8 cellular contexts compared by ENCODE assay signal in genomic region chr1:110210604-110211502, GRCh38. TPM values are rescaled to one million over a fixed set of nuclear protein-coding genes. Genes with fewer than 3 reads are reported as not detected.
DNase-seq lines count a peak whose midpoint lies in the region; ATAC-seq, FAIRE-seq and TF ChIP-seq lines count a peak whose summit lies in the region.

No MANE protein-coding gene starts in this region.

- peak overlapping the region; percentile 72; the same call in 1 of the 2 replicates for H2BK15ac ChIP-seq in H1 (ENCODE audit: low read length)

- H2AFZ ChIP-seq in H1 (ENCODE audit: low read length), result no peak overlapping the region

- H3K9me3 Mint-ChIP-seq in activated CD8-positive, alpha-beta T cell treated with anti-CD3 and anti-CD28 coated beads for 36 hours, result no peaks in the 10 kb centered on the region
- H3K9me3 Mint-ChIP-seq in stimulated activated naive CD8-positive, alpha-beta T cell treated with anti-CD3 and anti-CD28 coated beads, Interleukin-15, Interleukin-2, amounts not matched to agents 100 ng/mL and 50 ng/mL, for 24 hours, result no peaks in the 10 kb centered on the region

- CTCF ChIA-PET in activated CD8-positive, alpha-beta T cell treated with anti-CD3 and anti-CD28 coated beads for 36 hours (lab: Charles Lee), result interaction anchor here (0.8 to 17.6 kb wide), 9 partner anchors 8 to 248 kb away, joined by 3 to 761 read pairs (median 35); partner anchors contain the start of gene RBM15
- CTCF ChIA-PET in H1 (lab: Charles Lee; ENCODE audit: partially characterized antibody), result interaction anchor here (0.9 to 19.1 kb wide), 14 partner anchors 8 to 286 kb away, joined by 3 to 1001 read pairs (median 5); partner anchors contain the start of genes LAMTOR5 and RBM15

- peaks cover 3% of the 10 kb centered on the region for H3K36me3 Mint-ChIP-seq in activated CD8-positive, alpha-beta T cell treated with anti-CD3 and anti-CD28 coated beads for 36 hours (ENCODE audit: low read depth)
- no peaks in the 10 kb centered on the region for H3K36me3 Mint-ChIP-seq in stimulated activated naive CD8-positive, alpha-beta T cell treated with anti-CD3 and anti-CD28 coated beads, Interleukin-15, Interleukin-2, amounts not matched to agents 100 ng/mL and 50 ng/mL, for 24 hours (ENCODE audit: low read depth)

- DNase-seq in GM12892 (ENCODE audit: insufficient read length), result peak; percentile 37
- DNase-seq in NCI-H526 (lab: John Stamatoyannopoulos, UW), result peak; percentile 61 to 91
- peak; percentile 72 for DNase-seq in activated CD8-positive, alpha-beta T cell treated with anti-CD3 and anti-CD28 coated beads for 36 hours
- peak in 1 of 2 experiments; percentile 74 for DNase-seq in H1 (ENCODE audit: low read depth in 1 of 2, low spot score in 2 of 2)

- H3K9ac ChIP-seq in H1 (replicated peaks in 1 of 4; ENCODE audit: extremely low read depth in 1 of 4, low read depth in 3 of 4, low read length in 3 of 4), result no peak overlapping the region; a peak in 2 of 7 replicates
- H3K9ac ChIP-seq in mucosa of rectum (ENCODE audit: low read depth in 1 of 2, low read length in 2 of 2), result peak overlapping the region; percentile 47 to 77

- H3K4me1 ChIP-seq in H1 (replicated peaks in 1 of 4; ENCODE audit: control insufficient read depth in 3 of 4, insufficient read depth in 4 of 4, low read length in 3 of 4) (peaks cover 7 to 23% (median 20%) of the 10 kb centered on the region in 4 experiments), mucosa of rectum (ENCODE audit: control insufficient read depth in 2 of 2, insufficient read depth in 2 of 2, low read length in 2 of 2) (peaks cover 9 to 22% of the 10 kb centered on the region in 2 donors)

- H4K8ac ChIP-seq in H1 (ENCODE audit: extremely low read depth, insufficient read depth, low read length), result peak overlapping the region; percentile 45; the same call in 1 of the 2 replicates

- H3K4me2 ChIP-seq in H1 (ENCODE audit: insufficient read depth in 1 of 2, low read depth in 2 of 2, low read length in 2 of 2), result peak overlapping the region; percentile 72 to 98

- H3K56ac ChIP-seq in H1 (replicated peaks; ENCODE audit: insufficient read length, low read depth, low read length), result no peak overlapping the region

- H3K79me2 ChIP-seq in H1 (ENCODE audit: control insufficient read depth in 1 of 2, insufficient read depth in 2 of 2, low read length in 2 of 2), result no peaks in the 10 kb centered on the region

- H3K27ac ChIP-seq in H1 (ENCODE audit: low read depth, low read length), result no peak overlapping the region
- peak overlapping the region; percentile 86 for H3K27ac ChIP-seq in mucosa of rectum (ENCODE audit: low read depth in 2 of 2, low read length in 2 of 2)

- TF ChIP-seq POLR2A in GM12892 (IDR thresholded peaks at IDR 0.05; ENCODE audit: low read depth, low read length) (no peak), H1 (IDR thresholded peaks at IDR 0.05; ENCODE audit: control extremely low read depth in 1 of 2, low read depth in 2 of 2, low read length in 2 of 2) (no peak)

- H4K20me1 ChIP-seq in H1 (replicated peaks in 1 of 2; ENCODE audit: control insufficient read depth in 1 of 2, insufficient read depth in 2 of 2, low read length in 2 of 2), result peaks cover 0 to 10% of the 10 kb centered on the region in 2 experiments

- H2AK5ac ChIP-seq in H1 (ENCODE audit: low read depth, low read length), result no peak overlapping the region

- no peaks in the 10 kb centered on the region for H3K79me1 ChIP-seq in H1 (ENCODE audit: low read depth, low read length)

- H4K5ac ChIP-seq in H1 (ENCODE audit: insufficient read length, low read depth, low read length), result no peak overlapping the region

- peaks cover 20% of the 10 kb centered on the region; the same call in 1 of the 2 replicates for H3K23me2 ChIP-seq in H1 (ENCODE audit: low read depth, low read length)

- H3K27me3 Mint-ChIP-seq in activated CD8-positive, alpha-beta T cell treated with anti-CD3 and anti-CD28 coated beads for 36 hours, result no peaks in the 10 kb centered on the region
- H3K27me3 Mint-ChIP-seq in stimulated activated naive CD8-positive, alpha-beta T cell treated with anti-CD3 and anti-CD28 coated beads, Interleukin-15, Interleukin-2, amounts not matched to agents 100 ng/mL and 50 ng/mL, for 24 hours, result no peaks in the 10 kb centered on the region

- no peak overlapping the region for H3K23ac ChIP-seq in H1 (ENCODE audit: insufficient read length)

- intact Hi-C loops in activated CD8-positive, alpha-beta T cell treated with anti-CD3 and anti-CD28 coated beads for 36 hours (cut with micrococcal nuclease), result loop anchor here (2.0 kb wide), 1 partner anchor 26 kb away; no protein-coding TSS in a partner anchor

- H3K27ac Mint-ChIP-seq in activated CD8-positive, alpha-beta T cell treated with anti-CD3 and anti-CD28 coated beads for 36 hours, result peak overlapping the region; percentile 85
- H3K27ac Mint-ChIP-seq in stimulated activated naive CD8-positive, alpha-beta T cell treated with anti-CD3 and anti-CD28 coated beads, Interleukin-15, Interleukin-2, amounts not matched to agents 100 ng/mL and 50 ng/mL, for 24 hours, result peak overlapping the region; percentile 79

- TF ChIP-seq EP300 in H1 (IDR thresholded peaks at IDR 0.05; ENCODE audit: borderline replicate concordance in 1 of 2, low read depth in 2 of 2, low read length in 2 of 2), result no peak

- POLR2A ChIA-PET in activated CD8-positive, alpha-beta T cell treated with anti-CD3 and anti-CD28 coated beads for 36 hours (lab: Charles Lee), result interaction anchor here (1.0 to 7.0 kb wide), 4 partner anchors 11 to 128 kb away, joined by 3 to 64 read pairs (median 4); partner anchors contain the start of gene RBM15
- POLR2A ChIA-PET in H1 (lab: Charles Lee; ENCODE audit: partially characterized antibody), result interaction anchor here (1.1 to 2.9 kb wide), 5 partner anchors 14 to 128 kb away, joined by 3 to 13 read pairs (median 4); partner anchors contain the start of gene RBM15

- no peak overlapping the region for H2BK120ac ChIP-seq in H1 (replicated peaks; ENCODE audit: low read depth, low read length)

- 0% methylated on average over 36 of the region's 101 CpGs; no CpG with 5 or more reads in 1 of the 2 experiments for WGBS in H1 (ENCODE audit: extremely low coverage in 1 of 2, insufficient coverage in 1 of 2, insufficient read length in 1 of 2, insufficient replicate concordance in 2 of 2, low coverage in 1 of 2, low lambda C conversion rate in 2 of 2, missing lambda C conversion rate in 1 of 2), 2 experiments

- no peak for TF ChIP-seq CTCF in activated CD8-positive, alpha-beta T cell treated with anti-CD3 and anti-CD28 coated beads for 36 hours (IDR thresholded peaks at IDR 0.05)
- 0 out of 4 replicates have a peak, but pooled peaks of 1 of the 3 experiments have one; percentile 3 for TF ChIP-seq CTCF in H1 (IDR thresholded peaks at IDR 0.05; ENCODE audit: control extremely low read depth in 1 of 3, insufficient read depth in 1 of 3, low read depth in 1 of 3, low read length in 3 of 3)

- peak overlapping the region; percentile 60 for H3K18ac ChIP-seq in H1 (ENCODE audit: extremely low read depth, low read length)

- H3K27me3 ChIP-seq in H1 (replicated peaks in 1 of 4; ENCODE audit: control insufficient read depth in 3 of 4, extremely low read depth in 1 of 4, insufficient read depth in 3 of 4, low read length in 3 of 4) (peaks cover 5 to 22% (median 21%) of the 10 kb centered on the region in 4 experiments), mucosa of rectum (ENCODE audit: control insufficient read depth in 2 of 2, insufficient read depth in 2 of 2, low read length in 2 of 2) (no peaks in the 10 kb centered on the region)

- peak; percentile 62 for FAIRE-seq in GM12892 (lab: Jason Lieb, UNC)
- FAIRE-seq in H1 (lab: Jason Lieb, UNC), result no peak

- no peak overlapping the region for H2BK20ac ChIP-seq in H1 (ENCODE audit: low read length)

- H3K36me3 ChIP-seq in H1 (ENCODE audit: control insufficient read depth in 2 of 4, insufficient read depth in 4 of 4, low read length in 3 of 4), result no peaks in the 10 kb centered on the region
- no peaks in the 10 kb centered on the region for H3K36me3 ChIP-seq in mucosa of rectum (ENCODE audit: control insufficient read depth in 2 of 2, insufficient read depth in 2 of 2, low read length in 2 of 2)

- ATAC-seq in HG02840 (IDR thresholded peaks at IDR 0.05; ENCODE audit: low FRiP score, unreplicated experiment), result peak; percentile 26
- peak; percentile 14 for ATAC-seq in activated CD8-positive, alpha-beta T cell treated with anti-CD3 and anti-CD28 coated beads for 36 hours
- no peak for ATAC-seq in GM18858 (IDR thresholded peaks at IDR 0.05; ENCODE audit: unreplicated experiment)

- peak overlapping the region; percentile 40 for H3K4ac ChIP-seq in H1 (replicated peaks; ENCODE audit: insufficient read length, low read depth, low read length)

- H3K9me3 ChIP-seq in H1 (ENCODE audit: insufficient read depth in 2 of 2, low read depth in 1 of 2, low read length in 1 of 2), result no peaks in the 10 kb centered on the region
- H3K9me3 ChIP-seq in mucosa of rectum (ENCODE audit: control insufficient read depth in 2 of 2, low read length in 2 of 2), result no peaks in the 10 kb centered on the region

- H2BK12ac ChIP-seq in H1 (ENCODE audit: low read depth, low read length), result no peak overlapping the region; the same call in 1 of the 2 replicates

- H3K4me3 ChIP-seq in H1 (ENCODE audit: extremely low read depth in 1 of 4, insufficient read depth in 2 of 4, low read depth in 3 of 4, low read length in 4 of 4) (peak overlapping the region; percentile 41 to 78 (median 56)), mucosa of rectum (ENCODE audit: low read length in 2 of 2) (peak overlapping the region; percentile 74 to 78)

- peaks cover 52% of the 10 kb centered on the region for H3K4me1 Mint-ChIP-seq in activated CD8-positive, alpha-beta T cell treated with anti-CD3 and anti-CD28 coated beads for 36 hours (ENCODE audit: low read depth)
- peaks cover 55% of the 10 kb centered on the region for H3K4me1 Mint-ChIP-seq in stimulated activated naive CD8-positive, alpha-beta T cell treated with anti-CD3 and anti-CD28 coated beads, Interleukin-15, Interleukin-2, amounts not matched to agents 100 ng/mL and 50 ng/mL, for 24 hours (ENCODE audit: low read depth)

- peak overlapping the region; percentile 87 for H3K4me3 Mint-ChIP-seq in activated CD8-positive, alpha-beta T cell treated with anti-CD3 and anti-CD28 coated beads for 36 hours
- H3K4me3 Mint-ChIP-seq in stimulated activated naive CD8-positive, alpha-beta T cell treated with anti-CD3 and anti-CD28 coated beads, Interleukin-15, Interleukin-2, amounts not matched to agents 100 ng/mL and 50 ng/mL, for 24 hours, result peak overlapping the region; percentile 88

- H3K14ac ChIP-seq in H1 (ENCODE audit: insufficient read length), result no peak overlapping the region

- H4K91ac ChIP-seq in H1 (replicated peaks; ENCODE audit: insufficient read length, low read length), result no peak overlapping the region

- H2BK5ac ChIP-seq in H1 (ENCODE audit: low read depth, low read length), result no peak overlapping the region

- TF ChIP-seq RAD21 in H1 (IDR thresholded peaks at IDR 0.05 in 1 of 2, conservative IDR thresholded peaks at IDR 0.05 in 1 of 2; ENCODE audit: low read depth in 2 of 2, low read length in 2 of 2), result no peak

RNA-seq across cellular contexts. Expression of gene KCNC4, which starts 0.7 kb away (rescaled TPM):
- polyA plus RNA-seq in GM12892 (2012; ENCODE audit: missing spikeins), result 0.81 TPM
- total RNA-seq in activated CD8-positive, alpha-beta T cell treated with anti-CD3 and anti-CD28 coated beads for 36 hours, result 10 to 100 TPM; 10.7 to 12.2 TPM
- 11.2 TPM in 2 replicates for total RNA-seq in H1 (2021; fragmentation: NEBNext Ultra II Directional; extraction: Animal tissue kit (Norgen Biotek cat#: 25700))
- 8.1 and 10.6 TPM in 2 replicates for polyA plus RNA-seq in H1 (2011; rRNA removed)
- 6.5 TPM for polyA plus RNA-seq in H1 (2011; cell fraction: cytosol; rRNA removed)
- polyA plus RNA-seq in H1 (2011; cell fraction: nucleus; rRNA removed), result 24.1 TPM
- polyA plus RNA-seq in H1 (2012, experiment 1 of 2), result 7.0 to 8.7 TPM (median 7.2 TPM) in 4 replicates
- 5.3 TPM for polyA plus RNA-seq in H1 (2012, experiment 2 of 2)
- 5.0 TPM for polyA plus RNA-seq in H1 (2013, experiment 1 of 2)
- 4.6 TPM for polyA plus RNA-seq in H1 (2013, experiment 2 of 2)
- 7.6 and 9.3 TPM in 2 replicates for polyA minus RNA-seq in H1 (2011; rRNA and poly(A)+ RNA removed)
- 5.2 TPM for polyA minus RNA-seq in H1 (2011; cell fraction: cytosol; rRNA and poly(A)+ RNA removed)
- polyA minus RNA-seq in H1 (2011; cell fraction: nucleus; rRNA and poly(A)+ RNA removed), result 13.3 TPM

Comparison
In these comparisons a context has a peak if more than half of its experiments do, and no peak if none do; other contexts are left out.
1. H3K9ac ChIP-seq: peak in mucosa of rectum (2 of 2); none in H1 (0 of 4).